Comparison of ENCODE assay signal across 23 cellular contexts in genomic region chr1:183161391-183161790, GRCh38. TPM values are rescaled to one million over a fixed set of nuclear protein-coding genes. Genes with fewer than 3 reads are reported as not detected.
DNase-seq lines count a peak whose midpoint lies in the region; ATAC-seq, FAIRE-seq and TF ChIP-seq lines count a peak whose summit lies in the region.
"Had no signal": no experiment of that assay in that cellular context is flagged by ENCODE, and none has a peak within 500 bp of the region (broad histone marks: within the 10 kb centered on the region; RNA-seq: fewer than 3 reads in every experiment).

No MANE protein-coding gene starts in this region.

- no peak overlapping the region for H2BK120ac ChIP-seq in mesenchymal stem cell (ENCODE audit: low read depth, low read length)

- H3K4me3 Mint-ChIP-seq in activated CD8-positive, alpha-beta T cell treated with anti-CD3 and anti-CD28 coated beads for 36 hours, result no peak overlapping the region
- H3K4me3 Mint-ChIP-seq: CD4-positive, alpha-beta T cell had no signal

- H3K14ac ChIP-seq in mesenchymal stem cell (ENCODE audit: low read length in 2 of 2), result no peak overlapping the region

- peak; percentile 56 for DNase-seq in ELR (ENCODE audit: low read depth)
- DNase-seq in PC-3, result peak; percentile 85
- DNase-seq in bronchial epithelial cell (ENCODE audit: low read depth), result peak; percentile 68
- DNase-seq in mesenchymal stem cell, result no peak
- DNase-seq in activated CD8-positive, alpha-beta T cell treated with anti-CD3 and anti-CD28 coated beads for 36 hours, result no peak
- no peak for DNase-seq in NCI-H1436 (lab: John Stamatoyannopoulos, UW)
- DNase-seq in dedifferentiated amniotic fluid mesenchymal stem cell (ENCODE audit: extremely low spot score), result no peak
- DNase-seq: CD4-positive, alpha-beta T cell; GOT3; HCEC 1CT; Karpas-422; MV-4-11; NCI-H1105; NCI-H146; NCI-H2029; NCI-H446; NCI-H524 treated with DMSO at 0.1 percent for 48 hours; NCI-H774; SIG-M5 had no signal

- CTCF ChIA-PET in PC-3 (lab: Charles Lee), result no interaction called here
- CTCF ChIA-PET in activated CD8-positive, alpha-beta T cell treated with anti-CD3 and anti-CD28 coated beads for 36 hours (lab: Charles Lee), result no interaction called here

- H3K36me3 ChIP-seq in PC-3 (ENCODE audit: low read depth, low read length), result no peaks in the 10 kb centered on the region
- H3K36me3 ChIP-seq in bronchial epithelial cell (ENCODE audit: control insufficient read depth, insufficient read depth, low read length), result no peaks in the 10 kb centered on the region
- H3K36me3 ChIP-seq in mesenchymal stem cell (ENCODE audit: control insufficient read depth in 1 of 2, insufficient read depth in 2 of 2, low read depth in 1 of 2, low read length in 2 of 2), result no peaks in the 10 kb centered on the region

- no peak overlapping the region for H2BK5ac ChIP-seq in mesenchymal stem cell (ENCODE audit: low read depth, low read length, poor library complexity, severe bottlenecking)

- no peaks in the 10 kb centered on the region for H3K4me1 Mint-ChIP-seq in activated CD8-positive, alpha-beta T cell treated with anti-CD3 and anti-CD28 coated beads for 36 hours (ENCODE audit: low read depth)

- H2AFZ ChIP-seq in PC-3 (ENCODE audit: low read length) (no peak overlapping the region), mesenchymal stem cell (ENCODE audit: low read depth, low read length) (no peak overlapping the region)

- ATAC-seq in PC-3 (peak; percentile 9), GM18511 (IDR thresholded peaks at IDR 0.05; ENCODE audit: unreplicated experiment) (no peak)
- no peak for ATAC-seq in activated CD8-positive, alpha-beta T cell treated with anti-CD3 and anti-CD28 coated beads for 36 hours

- H4K8ac ChIP-seq in mesenchymal stem cell (ENCODE audit: low read length), result no peak overlapping the region

- H2BK12ac ChIP-seq in mesenchymal stem cell (ENCODE audit: low read length in 2 of 2), result no peak overlapping the region

- H3K9me2 ChIP-seq in PC-3 (replicated peaks; ENCODE audit: low read length), result no peaks in the 10 kb centered on the region

- no peaks in the 10 kb centered on the region for H3K9me3 ChIP-seq in PC-3 (ENCODE audit: low read length)
- H3K9me3 ChIP-seq in mesenchymal stem cell (ENCODE audit: control insufficient read depth, low read length), result no peaks in the 10 kb centered on the region

- no peak overlapping the region for H3K27ac Mint-ChIP-seq in activated CD8-positive, alpha-beta T cell treated with anti-CD3 and anti-CD28 coated beads for 36 hours
- H3K27ac Mint-ChIP-seq: CD4-positive, alpha-beta T cell had no signal

- 95% methylated on average over 3 of the region's 3 CpGs for WGBS in mesenchymal stem cell

- no TSS peak for BruUV-seq in PC-3 (replicated peaks; lab: Mats Ljungman, UMichigan)

- no peaks in the 10 kb centered on the region for H3K9me3 Mint-ChIP-seq in activated CD8-positive, alpha-beta T cell treated with anti-CD3 and anti-CD28 coated beads for 36 hours
- H3K9me3 Mint-ChIP-seq: CD4-positive, alpha-beta T cell had no signal

- H4K91ac ChIP-seq in mesenchymal stem cell (ENCODE audit: low read length), result no peak overlapping the region

- peak overlapping the region; percentile 98 for H3K27ac ChIP-seq in PC-3 (ENCODE audit: low read length)
- no peak overlapping the region for H3K27ac ChIP-seq in mesenchymal stem cell (ENCODE audit: low read length, poor library complexity, severe bottlenecking)
- H3K27ac ChIP-seq: SK-N-MC had no signal

- no peak overlapping the region for H3K18ac ChIP-seq in mesenchymal stem cell (ENCODE audit: low read depth in 1 of 2, low read length in 2 of 2)

- H3K4me3 ChIP-seq in PC-3 (ENCODE audit: low read length) (no peak overlapping the region), bronchial epithelial cell (ENCODE audit: low read depth, low read length) (no peak overlapping the region), mesenchymal stem cell (ENCODE audit: insufficient read depth in 1 of 2, low read depth in 1 of 2, low read length in 2 of 2) (no peak overlapping the region)
- H3K4me3 ChIP-seq: SK-N-MC had no signal

- peak overlapping the region; percentile 26 for H2BK15ac ChIP-seq in mesenchymal stem cell (ENCODE audit: low read depth, poor library complexity, severe bottlenecking)

- no peaks in the 10 kb centered on the region for H3K36me3 Mint-ChIP-seq in activated CD8-positive, alpha-beta T cell treated with anti-CD3 and anti-CD28 coated beads for 36 hours (ENCODE audit: low read depth)

- H3K9ac ChIP-seq in PC-3 (ENCODE audit: low read length) (peak overlapping the region; percentile 72), mesenchymal stem cell (ENCODE audit: low read length) (no peak overlapping the region)

- H3K27me3 Mint-ChIP-seq in activated CD8-positive, alpha-beta T cell treated with anti-CD3 and anti-CD28 coated beads for 36 hours, result peaks cover 4% of the 10 kb centered on the region

- H3K4ac ChIP-seq in mesenchymal stem cell (ENCODE audit: low read depth in 1 of 2, low read length in 2 of 2), result no peak overlapping the region

- TF ChIP-seq CTCF in PC-3 (conservative IDR thresholded peaks at IDR 0.05; ENCODE audit: low read depth, low read length) (no peak), bronchial epithelial cell (IDR thresholded peaks at IDR 0.05; ENCODE audit: insufficient read depth, low read length, severe bottlenecking) (no peak)
- TF ChIP-seq CTCF in activated CD8-positive, alpha-beta T cell treated with anti-CD3 and anti-CD28 coated beads for 36 hours (IDR thresholded peaks at IDR 0.05), result no peak

- no peaks in the 10 kb centered on the region for H3K79me2 ChIP-seq in PC-3 (ENCODE audit: low read length)

- no peak overlapping the region for H3K23ac ChIP-seq in mesenchymal stem cell (ENCODE audit: low read length in 2 of 2)

- no peak for FAIRE-seq in bronchial epithelial cell (lab: Jason Lieb, UNC)
- FAIRE-seq: D721Med, G401.6 had no signal

- H3K4me2 ChIP-seq in PC-3 (ENCODE audit: low read length), result peak overlapping the region; percentile 43
- no peak overlapping the region for H3K4me2 ChIP-seq in mesenchymal stem cell (ENCODE audit: low read length, poor library complexity, severe bottlenecking)

- no peaks in the 10 kb centered on the region for H4K20me1 ChIP-seq in PC-3 (ENCODE audit: low read length)

- no peaks in the 10 kb centered on the region for H3K79me1 ChIP-seq in mesenchymal stem cell (replicated peaks; ENCODE audit: low read length, poor library complexity, severe bottlenecking)

- intact Hi-C loops in PC-3 (cut with micrococcal nuclease), result loop anchor here (2.0 kb wide), 1 partner anchor 73 kb away; no protein-coding TSS in a partner anchor
- intact Hi-C loops in activated CD8-positive, alpha-beta T cell treated with anti-CD3 and anti-CD28 coated beads for 36 hours (cut with micrococcal nuclease), result no loop called here

- POLR2A ChIA-PET in PC-3 (lab: Charles Lee; ENCODE audit: unreplicated experiment), result no interaction called here
- POLR2A ChIA-PET in activated CD8-positive, alpha-beta T cell treated with anti-CD3 and anti-CD28 coated beads for 36 hours (lab: Charles Lee), result no interaction called here

- H3K4me1 ChIP-seq in PC-3 (ENCODE audit: insufficient read depth, low read length) (peaks cover 71% of the 10 kb centered on the region), mesenchymal stem cell (ENCODE audit: control insufficient read depth, insufficient read depth, low read depth, low read length) (peaks cover 8% of the 10 kb centered on the region)

- H3F3A ChIP-seq in PC-3 (ENCODE audit: low read length, unreplicated experiment), result peaks cover 13% of the 10 kb centered on the region

- peak overlapping the region; percentile 3 for H2AK5ac ChIP-seq in mesenchymal stem cell (ENCODE audit: low read length, severe bottlenecking)

- H3K27me3 ChIP-seq in PC-3 (ENCODE audit: low read length) (no peaks in the 10 kb centered on the region), bronchial epithelial cell (ENCODE audit: control insufficient read depth, insufficient read depth, low read length) (no peaks in the 10 kb centered on the region), mesenchymal stem cell (ENCODE audit: control insufficient read depth in 1 of 2, insufficient read depth in 1 of 2, low read length in 2 of 2) (no peaks in the 10 kb centered on the region)

RNA-seq across cellular contexts. Expression of gene LAMC2, which starts 24.7 kb away (rescaled TPM):
- total RNA-seq in PC-3 (2014; rRNA removed) (105 and 127 TPM in 2 replicates), bronchial epithelial cell (1,014 and 1,840 TPM in 2 replicates)
- 0.37 TPM for polyA plus RNA-seq in mesenchymal stem cell (2013, experiment 1 of 2)
- 0.38 TPM for polyA plus RNA-seq in mesenchymal stem cell (2013, experiment 2 of 2)
- not detected for total RNA-seq in activated CD8-positive, alpha-beta T cell treated with anti-CD3 and anti-CD28 coated beads for 36 hours
- total RNA-seq: CD4-positive, alpha-beta T cell had no signal

Comparison
In these comparisons a context has a peak if more than half of its experiments do, and no peak if none do; other contexts are left out.
1. DNase-seq: peak in ELR (single experiment), PC-3 (single experiment) and bronchial epithelial cell (single experiment); none in mesenchymal stem cell (single experiment), activated CD8-positive, alpha-beta T cell treated with anti-CD3 and anti-CD28 coated beads for 36 hours (single experiment), NCI-H1436 (single experiment) and dedifferentiated amniotic fluid mesenchymal stem cell (single experiment).
2. RNA of gene LAMC2, which starts 24.7 kb away (total RNA-seq): 1,014 to 1,840 TPM in bronchial epithelial cell and 105 to 127 TPM in PC-3; not detected in activated CD8-positive, alpha-beta T cell treated with anti-CD3 and anti-CD28 coated beads for 36 hours; every median in the first group is over 100 times any median in the second.